4 cellular contexts compared by ENCODE assay signal in the genomic region with DNA sequence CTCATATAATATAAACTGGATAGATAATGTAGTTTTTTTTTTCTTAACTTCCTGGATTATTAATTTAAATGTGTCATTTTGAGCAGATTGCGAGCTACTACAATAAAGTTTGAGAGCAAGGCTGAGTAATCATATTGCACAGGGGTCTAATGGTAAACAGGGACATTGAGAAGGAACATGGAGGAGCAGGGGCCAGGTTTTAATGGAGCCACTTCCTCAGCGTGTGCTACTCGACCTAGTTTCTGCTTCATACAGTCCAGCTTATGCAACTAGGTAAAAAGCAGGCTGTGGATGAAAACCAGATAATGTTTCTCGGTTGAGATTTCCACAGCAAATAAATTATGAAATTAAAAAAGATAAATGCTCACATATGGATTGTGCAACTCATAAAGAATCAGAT.
"Had no signal": no experiment of that assay in that cellular context is flagged by ENCODE, and none has a peak within 500 bp of the region (broad histone marks: within the 10 kb centered on the region; RNA-seq: fewer than 3 reads in every experiment).

No MANE protein-coding gene starts in this region.

- H3K4me2 ChIP-seq: GM23338 had no signal

- H3K27me3 Mint-ChIP-seq: IgD-negative memory B cell had no signal

- H3K4me1 Mint-ChIP-seq: GM23338, H9, IgD-negative memory B cell had no signal

- H3K9me3 Mint-ChIP-seq: GM23338, H9 had no signal

- DNase-seq: H9, KBM-7 had no signal

- ATAC-seq: GM23338 had no signal

- H3K4me3 ChIP-seq: GM23338 had no signal

- H3K4me3 Mint-ChIP-seq: GM23338, H9, IgD-negative memory B cell had no signal

- H2AFZ ChIP-seq: GM23338 had no signal

- H3K27ac Mint-ChIP-seq: GM23338, H9, IgD-negative memory B cell had no signal
